In the genomic region with DNA sequence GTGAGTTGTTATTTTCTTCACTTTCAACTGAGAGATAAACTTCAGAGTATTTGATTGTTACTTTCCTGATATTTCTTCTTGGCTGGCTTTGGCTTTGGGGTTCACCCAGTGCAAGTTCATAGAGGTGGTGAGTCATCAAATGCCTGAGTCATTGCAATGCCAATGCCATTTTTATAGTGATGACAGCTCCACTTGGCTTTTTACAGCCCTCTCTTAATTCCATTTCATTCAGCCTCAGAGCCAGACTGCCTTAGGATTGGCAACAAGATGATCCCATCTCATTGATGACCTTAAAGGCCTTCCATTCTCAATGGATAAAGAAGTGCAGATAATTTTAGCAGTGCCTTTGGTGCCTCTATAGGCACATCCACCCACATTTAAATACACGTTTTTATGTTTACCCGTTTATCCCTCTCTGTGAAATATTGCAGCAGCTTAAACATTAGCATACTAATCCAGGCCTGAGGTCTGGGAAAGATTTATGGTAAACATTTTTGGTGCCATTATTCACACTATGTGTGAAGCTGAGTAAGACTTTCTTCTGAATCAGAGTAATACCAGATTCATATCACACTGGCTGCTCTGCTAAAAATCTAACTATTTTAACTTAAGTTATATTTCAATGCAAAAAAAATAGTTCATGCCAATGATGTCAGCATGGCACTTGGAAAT, we compare ENCODE assay signal across 12 cellular contexts.
A peak's percentile ranks its signal among the peaks of the same experiment; 100 is the strongest.
DNase-seq lines count a peak whose midpoint lies in the region; ATAC-seq and TF ChIP-seq lines count a peak whose summit lies in the region.
"Had no signal": no experiment of that assay in that cellular context is flagged by ENCODE, and none has a peak within 500 bp of the region (broad histone marks: within the 10 kb centered on the region; RNA-seq: fewer than 3 reads in every experiment).

No MANE protein-coding gene starts in this region.

- H3K36me3 ChIP-seq in mesenchymal stem cell (ENCODE audit: control insufficient read depth in 1 of 2, insufficient read depth in 2 of 2, low read depth in 1 of 2, low read length in 2 of 2) (no peaks in the 10 kb centered on the region), body of pancreas (replicated peaks in 1 of 2; ENCODE audit: insufficient read depth in 1 of 2, low read depth in 2 of 2) (no peaks in the 10 kb centered on the region)
- H3K36me3 ChIP-seq in naive thymus-derived CD4-positive, alpha-beta T cell (ENCODE audit: control insufficient read depth in 2 of 3, insufficient read depth in 3 of 3, low read length in 3 of 3): no peaks in the 10 kb centered on the region

- DNase-seq in ELR (ENCODE audit: low read depth) (peak; percentile 26), M059J (ENCODE audit: low read depth) (peak; percentile 91), choroid plexus epithelial cell (ENCODE audit: low read depth) (peak; percentile 33), mesenchymal stem cell (peak; percentile 56), body of pancreas (no peak)
- no peak for DNase-seq in naive thymus-derived CD4-positive, alpha-beta T cell
- no peak for DNase-seq in stimulated activated naive CD4-positive, alpha-beta T cell treated with Interleukin-2 at 50 U/mL for 16 hours (lab: John Stamatoyannopoulos, UW)
- DNase-seq: DMS 273 treated with DMSO at 0.1 percent for 48 hours, immature natural killer cell, NCI-H1436 treated with DMSO at 0.1 percent for 48 hours had no signal

- H3K36me3 Mint-ChIP-seq in naive thymus-derived CD4-positive, alpha-beta T cell: no peaks in the 10 kb centered on the region
- H3K36me3 Mint-ChIP-seq: activated naive CD4-positive, alpha-beta T cell treated with anti-CD3 and anti-CD28 coated beads, Interleukin-2, amount 50 U/mL, for 24 hours had no signal

- no peak overlapping the region for H3K27ac Mint-ChIP-seq in naive thymus-derived CD4-positive, alpha-beta T cell
- H3K27ac Mint-ChIP-seq: activated naive CD4-positive, alpha-beta T cell treated with anti-CD3 and anti-CD28 coated beads, Interleukin-2, amount 50 U/mL, for 24 hours; immature natural killer cell had no signal

- no peak overlapping the region for H2BK5ac ChIP-seq in mesenchymal stem cell (ENCODE audit: low read depth, low read length, poor library complexity, severe bottlenecking)

- H3K4me3 ChIP-seq in choroid plexus epithelial cell (ENCODE audit: low read depth, low read length) (no peak overlapping the region), mesenchymal stem cell (ENCODE audit: insufficient read depth in 1 of 2, low read depth in 1 of 2, low read length in 2 of 2) (no peak overlapping the region), body of pancreas (no peak overlapping the region)
- no peak overlapping the region for H3K4me3 ChIP-seq in naive thymus-derived CD4-positive, alpha-beta T cell (ENCODE audit: low read length)

- no peak for ATAC-seq in naive thymus-derived CD4-positive, alpha-beta T cell
- ATAC-seq in HG03342 (IDR thresholded peaks at IDR 0.05; ENCODE audit: unreplicated experiment) (no peak), body of pancreas (no peak)

- H3K9ac ChIP-seq in mesenchymal stem cell (ENCODE audit: low read length): no peak overlapping the region

- no peak overlapping the region for H2AK5ac ChIP-seq in mesenchymal stem cell (ENCODE audit: low read length, severe bottlenecking)

- no peak overlapping the region for H2BK120ac ChIP-seq in mesenchymal stem cell (ENCODE audit: low read depth, low read length)

- H3K4me2 ChIP-seq in mesenchymal stem cell (ENCODE audit: low read length, poor library complexity, severe bottlenecking): no peak overlapping the region

- no CpG with 5 or more reads among the region's 2 CpGs for WGBS in mesenchymal stem cell
- 67 to 69% methylated on average over 2 of the region's 2 CpGs for WGBS in body of pancreas, 2 donors

- no peaks in the 10 kb centered on the region for H3K27me3 ChIP-seq in mesenchymal stem cell (ENCODE audit: control insufficient read depth in 1 of 2, insufficient read depth in 1 of 2, low read length in 2 of 2)
- H3K27me3 ChIP-seq in naive thymus-derived CD4-positive, alpha-beta T cell (ENCODE audit: control insufficient read depth in 2 of 2, insufficient read depth in 2 of 2, low read length in 2 of 2): no peaks in the 10 kb centered on the region
- no peaks in the 10 kb centered on the region for H3K27me3 ChIP-seq in body of pancreas

- H3K14ac ChIP-seq in mesenchymal stem cell (ENCODE audit: low read length in 2 of 2): no peak overlapping the region

- H3K9me3 Mint-ChIP-seq in naive thymus-derived CD4-positive, alpha-beta T cell: peaks cover 0 to 7% (median 3%) of the 10 kb centered on the region in 11 donors

- no peak for TF ChIP-seq CTCF in choroid plexus epithelial cell (conservative IDR thresholded peaks at IDR 0.05; ENCODE audit: low read depth, low read length)
- no peak for TF ChIP-seq CTCF in body of pancreas (IDR thresholded peaks at IDR 0.05)

- H4K8ac ChIP-seq in mesenchymal stem cell (ENCODE audit: low read length): no peak overlapping the region

- H3K4me1 Mint-ChIP-seq in naive thymus-derived CD4-positive, alpha-beta T cell: no peaks in the 10 kb centered on the region
- H3K4me1 Mint-ChIP-seq: activated naive CD4-positive, alpha-beta T cell treated with anti-CD3 and anti-CD28 coated beads, Interleukin-2, amount 50 U/mL, for 24 hours; immature natural killer cell had no signal

- H3K27me3 Mint-ChIP-seq in naive thymus-derived CD4-positive, alpha-beta T cell: no peaks in the 10 kb centered on the region
- H3K27me3 Mint-ChIP-seq: activated naive CD4-positive, alpha-beta T cell treated with anti-CD3 and anti-CD28 coated beads, Interleukin-2, amount 50 U/mL, for 24 hours had no signal

- no peak overlapping the region for H3K4me3 Mint-ChIP-seq in naive thymus-derived CD4-positive, alpha-beta T cell
- H3K4me3 Mint-ChIP-seq: activated naive CD4-positive, alpha-beta T cell treated with anti-CD3 and anti-CD28 coated beads, Interleukin-2, amount 50 U/mL, for 24 hours; immature natural killer cell had no signal

- intact Hi-C loops in naive thymus-derived CD4-positive, alpha-beta T cell (cut with micrococcal nuclease): loop anchor here in 1 of 2 donors (5.0 kb wide), 1 partner anchor 52 kb away; no protein-coding TSS in a partner anchor
- intact Hi-C loops in body of pancreas (cut with DNase I): no loop called here

- H2BK15ac ChIP-seq in mesenchymal stem cell (ENCODE audit: low read depth, poor library complexity, severe bottlenecking): no peak overlapping the region

- no peak overlapping the region for H3K27ac ChIP-seq in mesenchymal stem cell (ENCODE audit: low read length, poor library complexity, severe bottlenecking)
- no peak overlapping the region for H3K27ac ChIP-seq in naive thymus-derived CD4-positive, alpha-beta T cell (ENCODE audit: low read depth, low read length)
- no peak overlapping the region for H3K27ac ChIP-seq in body of pancreas

- no peaks in the 10 kb centered on the region for H3K9me3 ChIP-seq in mesenchymal stem cell (ENCODE audit: control insufficient read depth, low read length)
- H3K9me3 ChIP-seq in naive thymus-derived CD4-positive, alpha-beta T cell (ENCODE audit: control insufficient read depth in 2 of 3, low read length in 3 of 3): peaks cover 0 to 5% (median 0%) of the 10 kb centered on the region in 3 experiments
- H3K9me3 ChIP-seq in body of pancreas: no peaks in the 10 kb centered on the region

- no peak overlapping the region for H4K91ac ChIP-seq in mesenchymal stem cell (ENCODE audit: low read length)

- H3K23ac ChIP-seq in mesenchymal stem cell (ENCODE audit: low read length in 2 of 2): no peak overlapping the region

- no peak overlapping the region for H3K4ac ChIP-seq in mesenchymal stem cell (ENCODE audit: low read depth in 1 of 2, low read length in 2 of 2)

- no peak overlapping the region for H2AFZ ChIP-seq in mesenchymal stem cell (ENCODE audit: low read depth, low read length)

- no peaks in the 10 kb centered on the region for H3K4me1 ChIP-seq in mesenchymal stem cell (ENCODE audit: control insufficient read depth, insufficient read depth, low read depth, low read length)
- H3K4me1 ChIP-seq in naive thymus-derived CD4-positive, alpha-beta T cell (ENCODE audit: control insufficient read depth in 2 of 2, insufficient read depth in 2 of 2, low read length in 2 of 2): no peaks in the 10 kb centered on the region
- H3K4me1 ChIP-seq in body of pancreas: no peaks in the 10 kb centered on the region

- POLR2A ChIA-PET in naive thymus-derived CD4-positive, alpha-beta T cell (lab: Charles Lee): no interaction called here

- no peaks in the 10 kb centered on the region for H3K79me1 ChIP-seq in mesenchymal stem cell (replicated peaks; ENCODE audit: low read length, poor library complexity, severe bottlenecking)

- no peak overlapping the region for H2BK12ac ChIP-seq in mesenchymal stem cell (ENCODE audit: low read length in 2 of 2)

- TF ChIP-seq POLR2A in body of pancreas (IDR thresholded peaks at IDR 0.05): no peak

- CTCF ChIA-PET in naive thymus-derived CD4-positive, alpha-beta T cell (lab: Charles Lee): interaction anchor here (0.6 kb wide), 1 partner anchor 15 kb away, joined by 4 read pairs; no protein-coding TSS in a partner anchor

- no peak overlapping the region for H3K18ac ChIP-seq in mesenchymal stem cell (ENCODE audit: low read depth in 1 of 2, low read length in 2 of 2)

Comparison
In these comparisons a context has a peak if more than half of its experiments do, and no peak if none do; other contexts are left out.
1. DNase-seq: peak in ELR (single experiment), M059J (single experiment), choroid plexus epithelial cell (single experiment) and mesenchymal stem cell (single experiment); none in naive thymus-derived CD4-positive, alpha-beta T cell (0 of 9), body of pancreas (0 of 4) and stimulated activated naive CD4-positive, alpha-beta T cell treated with Interleukin-2 at 50 U/mL for 16 hours (single experiment).